In the genomic region with DNA sequence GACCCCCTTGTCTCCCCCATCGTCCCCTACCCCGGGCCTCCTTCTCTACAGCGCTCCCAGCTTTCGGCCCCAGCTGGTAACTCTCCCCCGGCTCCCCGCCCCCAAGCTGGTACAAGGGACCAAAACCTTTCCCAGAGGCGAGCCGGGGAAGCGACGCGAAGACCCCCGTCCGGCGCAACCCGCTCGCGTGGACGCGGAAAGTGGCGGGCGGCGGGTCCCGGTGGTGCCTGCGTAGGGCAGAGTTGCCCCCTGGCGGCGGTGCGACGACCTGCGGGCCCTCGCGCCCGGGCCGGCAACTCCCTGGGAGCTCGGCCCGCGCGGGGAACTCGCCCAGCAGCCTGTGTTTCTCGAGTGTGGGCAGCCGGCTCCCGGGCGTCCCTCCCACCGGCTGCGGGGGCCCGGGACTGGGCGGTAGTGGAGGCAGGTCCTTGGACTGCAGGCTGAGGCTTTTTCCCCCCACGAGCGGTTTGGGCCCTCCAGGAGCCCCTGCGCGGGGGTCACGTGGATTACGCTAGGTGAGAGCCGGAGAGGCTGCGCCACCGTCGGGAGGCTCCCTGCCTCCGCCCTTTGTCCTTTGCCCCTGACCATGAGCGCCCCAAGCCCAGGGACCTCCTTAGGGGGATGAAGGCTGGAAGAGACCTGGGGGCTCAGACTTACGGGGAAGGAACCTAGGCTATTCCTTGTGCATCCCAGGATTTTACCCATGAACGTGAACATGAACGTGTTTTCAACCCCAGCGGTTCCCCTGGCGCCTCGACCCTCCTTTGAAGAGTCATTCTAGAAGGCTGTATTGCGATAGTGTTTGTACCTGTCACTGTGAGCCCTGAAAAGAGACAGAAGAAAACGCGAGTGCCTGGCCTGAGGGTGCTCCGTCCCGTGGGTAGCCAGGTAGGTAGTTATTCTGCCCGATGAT, we compare ENCODE assay signal across 1 cellular context.
TF ChIP-seq lines count a peak whose summit lies in the region.

No MANE protein-coding gene starts in this region.

TF ChIP-seq in K562, 482 proteins besides CTCF, POLR2A, EP300 and RAD21 (continued from another document):
- TF ChIP-seq CREM (IDR thresholded peaks at IDR 0.05; ENCODE audit: low read depth): 0 out of 2 replicates have a peak, but pooled peaks have one; percentile 40
- no peak for TF ChIP-seq KLF13 (tag; IDR thresholded peaks at IDR 0.05; ENCODE audit: borderline replicate concordance, low read depth)
- TF ChIP-seq SRSF3 (IDR thresholded peaks at IDR 0.05; ENCODE audit: insufficient read depth, low read length): no peak
- peak; percentile 60 for TF ChIP-seq CXXC5 (CRISPR knock-in tag; IDR thresholded peaks at IDR 0.05)
- TF ChIP-seq NRF1 (conservative IDR thresholded peaks at IDR 0.05 in 1 of 2, IDR thresholded peaks at IDR 0.05 in 1 of 2): peak; percentile 17 to 25; a peak in 1 of 4 replicates
- TF ChIP-seq TBP (optimal IDR thresholded peaks at IDR 0.05; ENCODE audit: low read depth, low read length): peak; percentile 28
- TF ChIP-seq CTCFL (IDR thresholded peaks at IDR 0.05; ENCODE audit: borderline replicate concordance, insufficient read depth, low read depth, low read length, poor library complexity, severe bottlenecking): peak; percentile 47
- TF ChIP-seq MEIS2 (IDR thresholded peaks at IDR 0.05; ENCODE audit: partially characterized antibody): no peak
- TF ChIP-seq STAG1 (CRISPR knock-in tag; IDR thresholded peaks at IDR 0.05; ENCODE audit: borderline replicate concordance): peak; percentile 62; the same call in 1 of the 2 replicates
- TF ChIP-seq, protein P1, sequence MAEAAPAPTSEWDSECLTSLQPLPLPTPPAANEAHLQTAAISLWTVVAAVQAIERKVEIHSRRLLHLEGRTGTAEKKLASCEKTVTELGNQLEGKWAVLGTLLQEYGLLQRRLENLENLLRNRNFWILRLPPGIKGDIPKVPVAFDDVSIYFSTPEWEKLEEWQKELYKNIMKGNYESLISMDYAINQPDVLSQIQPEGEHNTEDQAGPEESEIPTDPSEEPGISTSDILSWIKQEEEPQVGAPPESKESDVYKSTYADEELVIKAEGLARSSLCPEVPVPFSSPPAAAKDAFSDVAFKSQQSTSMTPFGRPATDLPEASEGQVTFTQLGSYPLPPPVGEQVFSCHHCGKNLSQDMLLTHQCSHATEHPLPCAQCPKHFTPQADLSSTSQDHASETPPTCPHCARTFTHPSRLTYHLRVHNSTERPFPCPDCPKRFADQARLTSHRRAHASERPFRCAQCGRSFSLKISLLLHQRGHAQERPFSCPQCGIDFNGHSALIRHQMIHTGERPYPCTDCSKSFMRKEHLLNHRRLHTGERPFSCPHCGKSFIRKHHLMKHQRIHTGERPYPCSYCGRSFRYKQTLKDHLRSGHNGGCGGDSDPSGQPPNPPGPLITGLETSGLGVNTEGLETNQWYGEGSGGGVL (CRISPR knock-in tag; IDR thresholded peaks at IDR 0.05): no peak
- TF ChIP-seq HNRNPLL (IDR thresholded peaks at IDR 0.05; ENCODE audit: low read depth, low read length, poor library complexity, severe bottlenecking): peak; percentile 43
- no peak for TF ChIP-seq NEUROD1 (IDR thresholded peaks at IDR 0.05; ENCODE audit: borderline replicate concordance, low read depth, low read length, partially characterized antibody)
- no peak for TF ChIP-seq HNRNPL (IDR thresholded peaks at IDR 0.05; ENCODE audit: low read depth, low read length)
- no peak for TF ChIP-seq ZNF780A (CRISPR knock-in tag; IDR thresholded peaks at IDR 0.05)
- TF ChIP-seq POLR2B (IDR thresholded peaks at IDR 0.05; ENCODE audit: low read depth, partially characterized antibody): no peak
- TF ChIP-seq, protein P2, sequence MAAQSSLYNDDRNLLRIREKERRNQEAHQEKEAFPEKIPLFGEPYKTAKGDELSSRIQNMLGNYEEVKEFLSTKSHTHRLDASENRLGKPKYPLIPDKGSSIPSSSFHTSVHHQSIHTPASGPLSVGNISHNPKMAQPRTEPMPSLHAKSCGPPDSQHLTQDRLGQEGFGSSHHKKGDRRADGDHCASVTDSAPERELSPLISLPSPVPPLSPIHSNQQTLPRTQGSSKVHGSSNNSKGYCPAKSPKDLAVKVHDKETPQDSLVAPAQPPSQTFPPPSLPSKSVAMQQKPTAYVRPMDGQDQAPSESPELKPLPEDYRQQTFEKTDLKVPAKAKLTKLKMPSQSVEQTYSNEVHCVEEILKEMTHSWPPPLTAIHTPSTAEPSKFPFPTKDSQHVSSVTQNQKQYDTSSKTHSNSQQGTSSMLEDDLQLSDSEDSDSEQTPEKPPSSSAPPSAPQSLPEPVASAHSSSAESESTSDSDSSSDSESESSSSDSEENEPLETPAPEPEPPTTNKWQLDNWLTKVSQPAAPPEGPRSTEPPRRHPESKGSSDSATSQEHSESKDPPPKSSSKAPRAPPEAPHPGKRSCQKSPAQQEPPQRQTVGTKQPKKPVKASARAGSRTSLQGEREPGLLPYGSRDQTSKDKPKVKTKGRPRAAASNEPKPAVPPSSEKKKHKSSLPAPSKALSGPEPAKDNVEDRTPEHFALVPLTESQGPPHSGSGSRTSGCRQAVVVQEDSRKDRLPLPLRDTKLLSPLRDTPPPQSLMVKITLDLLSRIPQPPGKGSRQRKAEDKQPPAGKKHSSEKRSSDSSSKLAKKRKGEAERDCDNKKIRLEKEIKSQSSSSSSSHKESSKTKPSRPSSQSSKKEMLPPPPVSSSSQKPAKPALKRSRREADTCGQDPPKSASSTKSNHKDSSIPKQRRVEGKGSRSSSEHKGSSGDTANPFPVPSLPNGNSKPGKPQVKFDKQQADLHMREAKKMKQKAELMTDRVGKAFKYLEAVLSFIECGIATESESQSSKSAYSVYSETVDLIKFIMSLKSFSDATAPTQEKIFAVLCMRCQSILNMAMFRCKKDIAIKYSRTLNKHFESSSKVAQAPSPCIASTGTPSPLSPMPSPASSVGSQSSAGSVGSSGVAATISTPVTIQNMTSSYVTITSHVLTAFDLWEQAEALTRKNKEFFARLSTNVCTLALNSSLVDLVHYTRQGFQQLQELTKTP (IDR thresholded peaks at IDR 0.05; ENCODE audit: low read depth in 1 of 2, partially characterized antibody in 2 of 2): no peak
- TF ChIP-seq CTBP1 (IDR thresholded peaks at IDR 0.05; ENCODE audit: borderline replicate concordance): 0 out of 2 replicates have a peak, but pooled peaks have one; percentile 34
- peak; percentile 55 for TF ChIP-seq U2AF1 (optimal IDR thresholded peaks at IDR 0.05; ENCODE audit: low read depth, low read length)
- TF ChIP-seq TRIM24 (IDR thresholded peaks at IDR 0.05): no peak
- TF ChIP-seq KLF1 (tag; IDR thresholded peaks at IDR 0.05): no peak
- TF ChIP-seq RBM34 (IDR thresholded peaks at IDR 0.05; ENCODE audit: borderline replicate concordance, insufficient read depth, low read length): no peak
- peak; percentile 29 for TF ChIP-seq FIP1L1 (IDR thresholded peaks at IDR 0.05; ENCODE audit: low read depth, low read length, poor library complexity, severe bottlenecking)
- TF ChIP-seq POLR2AphosphoS2 (IDR thresholded peaks at IDR 0.05; ENCODE audit: low read length): no peak
- peak; percentile 64 for TF ChIP-seq SMC3 (conservative IDR thresholded peaks at IDR 0.05; ENCODE audit: insufficient read depth, low read depth, low read length)
- no peak for TF ChIP-seq ATF1 (CRISPR knock-in tag; IDR thresholded peaks at IDR 0.05)
- TF ChIP-seq ATF1 (tag; IDR thresholded peaks at IDR 0.05): 0 out of 2 replicates have a peak, but pooled peaks have one; percentile 36
- no peak for TF ChIP-seq ZNF277 (CRISPR knock-in tag; IDR thresholded peaks at IDR 0.05; ENCODE audit: borderline replicate concordance)
- TF ChIP-seq COPS2 (conservative IDR thresholded peaks at IDR 0.05): no peak
- TF ChIP-seq USF2 (CRISPR knock-in tag; IDR thresholded peaks at IDR 0.05): peak; percentile 54; the same call in 1 of the 2 replicates
